1 cellular context compared by ENCODE assay signal in genomic region chr17:48055531-48056245, GRCh38.
TF ChIP-seq lines count a peak whose summit lies in the region.

No MANE protein-coding gene starts in this region.

TF ChIP-seq in IMR-90, 13 proteins besides CTCF, POLR2A, EP300 and RAD21 (continued from another document):
- 0 out of 2 replicates have a peak, but pooled peaks have one; percentile 24 for TF ChIP-seq USF2 (IDR thresholded peaks at IDR 0.05; ENCODE audit: low read depth, low read length)
- no peak for TF ChIP-seq CHD1 (IDR thresholded peaks at IDR 0.05; ENCODE audit: low read depth, low read length)
TF ChIP-seq in IMR-90: peak in this region for 2.
